In the genomic region with DNA sequence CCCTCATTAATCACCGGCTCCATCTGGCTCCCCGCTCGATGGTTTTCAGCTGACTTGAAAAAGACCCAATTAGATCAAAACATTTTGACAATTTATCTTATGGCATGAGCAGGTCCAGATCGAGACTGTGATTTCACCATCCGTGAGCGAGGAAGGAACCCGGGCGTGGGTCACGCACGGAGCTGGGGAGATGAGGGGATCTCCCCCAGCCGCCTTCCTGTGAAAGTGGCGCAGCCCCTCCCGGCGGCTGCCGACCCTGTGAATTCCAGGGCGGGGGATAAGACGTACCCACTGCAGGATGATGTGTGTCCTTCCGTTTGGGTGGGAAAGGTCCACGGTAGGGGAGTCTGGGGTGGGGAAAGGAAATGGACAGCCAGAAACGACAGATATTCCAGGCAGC, we compare ENCODE assay signal across 24 cellular contexts.
"Had no signal": no experiment of that assay in that cellular context is flagged by ENCODE, and none has a peak within 500 bp of the region (broad histone marks: within the 10 kb centered on the region; RNA-seq: fewer than 3 reads in every experiment).

No MANE protein-coding gene starts in this region.

- H3K27me3 Mint-ChIP-seq: activated CD8-positive, alpha-beta memory T cell treated with anti-CD3 and anti-CD28 coated beads, Interleukin-2, amount 10 ng/mL, durations not matched to agents 7 days and 5 days had no signal

- H3K27ac ChIP-seq: SK-N-MC had no signal

- ATAC-seq: activated CD8-positive, alpha-beta memory T cell treated with anti-CD3 and anti-CD28 coated beads, Interleukin-2, amount 10 ng/mL, durations not matched to agents 7 days and 5 days; Panc1; Right ventricle myocardium inferior; T-cell had no signal

- H3K4me3 Mint-ChIP-seq: activated B cell treated with CpG ODN at 0.5 μM for 24 hours; activated CD4-positive, alpha-beta T cell treated with anti-CD3 and anti-CD28 coated beads, Interleukin-2, amount 10 ng/mL, durations not matched to agents 24 days and 14 days; activated CD8-positive, alpha-beta memory T cell treated with anti-CD3 and anti-CD28 coated beads, Interleukin-2, amount 10 ng/mL, durations not matched to agents 7 days and 5 days; activated naive CD4-positive, alpha-beta T cell treated with anti-CD3 and anti-CD28 coated beads, Interleukin-2, amount 50 U/mL, for 24 hours; activated T-cell treated with anti-CD3 and anti-CD28 coated beads, Interleukin-2, amount 50 U/mL, for 24 hours; activated T-helper 1 cell treated with anti-CD3 and anti-CD28 coated beads, Interleukin-12 subunit alpha, Interleukin-12 subunit beta, Interleukin-2, Interleukin-4 antibody, amounts not matched to agents 30 ng/mL and 10 ng/mL and 1 ng/mL, durations not matched to agents 14 hours and 24 hours and 36 hours; T-cell had no signal

- H3K9me3 Mint-ChIP-seq: activated B cell treated with CpG ODN at 0.5 μM for 24 hours; activated CD4-positive, alpha-beta T cell treated with anti-CD3 and anti-CD28 coated beads, Interleukin-2, amount 10 ng/mL, durations not matched to agents 24 days and 14 days; activated naive CD4-positive, alpha-beta T cell treated with anti-CD3 and anti-CD28 coated beads, Interleukin-2, amount 50 U/mL, for 24 hours; activated T-cell treated with anti-CD3 and anti-CD28 coated beads, Interleukin-2, amount 50 U/mL, for 24 hours; activated T-helper 1 cell treated with anti-CD3 and anti-CD28 coated beads, Interleukin-12 subunit alpha, Interleukin-12 subunit beta, Interleukin-2, Interleukin-4 antibody, amounts not matched to agents 30 ng/mL and 10 ng/mL and 1 ng/mL, durations not matched to agents 14 hours and 24 hours and 36 hours; T-cell had no signal

- H3K4me1 Mint-ChIP-seq: activated B cell treated with CpG ODN at 0.5 μM for 24 hours; activated CD4-positive, alpha-beta T cell treated with anti-CD3 and anti-CD28 coated beads, Interleukin-2, amount 10 ng/mL, durations not matched to agents 24 days and 14 days; activated CD8-positive, alpha-beta memory T cell treated with anti-CD3 and anti-CD28 coated beads, Interleukin-2, amount 10 ng/mL, durations not matched to agents 7 days and 5 days; activated naive CD4-positive, alpha-beta T cell treated with anti-CD3 and anti-CD28 coated beads, Interleukin-2, amount 50 U/mL, for 24 hours; T-cell had no signal

- H3K27ac Mint-ChIP-seq: activated B cell treated with CpG ODN at 0.5 μM for 24 hours; activated CD4-positive, alpha-beta T cell treated with anti-CD3 and anti-CD28 coated beads, Interleukin-2, amount 10 ng/mL, durations not matched to agents 24 days and 14 days; activated CD8-positive, alpha-beta memory T cell treated with anti-CD3 and anti-CD28 coated beads, Interleukin-2, amount 10 ng/mL, durations not matched to agents 7 days and 5 days; activated naive CD4-positive, alpha-beta T cell treated with anti-CD3 and anti-CD28 coated beads, Interleukin-2, amount 50 U/mL, for 24 hours; activated T-cell treated with anti-CD3 and anti-CD28 coated beads, Interleukin-2, amount 50 U/mL, for 24 hours; activated T-helper 1 cell treated with anti-CD3 and anti-CD28 coated beads, Interleukin-12 subunit alpha, Interleukin-12 subunit beta, Interleukin-2, Interleukin-4 antibody, amounts not matched to agents 30 ng/mL and 10 ng/mL and 1 ng/mL, durations not matched to agents 14 hours and 24 hours and 36 hours; T-cell had no signal

- DNase-seq: activated B cell treated with CpG ODN at 0.5 μM for 24 hours; activated CD4-positive, alpha-beta T cell treated with anti-CD3 and anti-CD28 coated beads for 1 hour; activated CD4-positive, alpha-beta T cell treated with anti-CD3 and anti-CD28 coated beads, Interleukin-2, amount 10 ng/mL, durations not matched to agents 24 days and 14 days; activated CD4-positive, alpha-beta T cell treated with anti-CD3 and anti-CD28 coated beads, Interleukin-2, amount 50 U/mL, for 48 hours; activated CD8-positive, alpha-beta memory T cell treated with anti-CD3 and anti-CD28 coated beads, Interleukin-2, amount 10 ng/mL, durations not matched to agents 7 days and 5 days; activated effector memory CD4-positive, alpha-beta T cell treated with Interleukin-2 at 50 U/mL for 16 hours; activated naive CD4-positive, alpha-beta T cell; activated T-cell treated with anti-CD3 and anti-CD28 coated beads, Interleukin-2, amount 50 U/mL, for 24 hours; Kasumi-1; NCI-H1048; NCI-H187 treated with DMSO at 0.1 percent for 48 hours; NCI-H2171; NCI-H2227 treated with DMSO at 0.1 percent for 48 hours; RPMI8226; T-cell; T-helper 2 cell; T1000 had no signal

- H3K4me3 ChIP-seq: K562, SK-N-MC had no signal

- FAIRE-seq: K562, TTC549 had no signal

- H3K36me3 Mint-ChIP-seq: activated CD8-positive, alpha-beta memory T cell treated with anti-CD3 and anti-CD28 coated beads, Interleukin-2, amount 10 ng/mL, durations not matched to agents 7 days and 5 days; activated naive CD4-positive, alpha-beta T cell treated with anti-CD3 and anti-CD28 coated beads, Interleukin-2, amount 50 U/mL, for 24 hours; T-cell had no signal
